ENCODE assay signal across 17 cellular contexts in genomic region chr5:59209758-59210359, GRCh38.
DNase-seq lines count a peak whose midpoint lies in the region; ATAC-seq and TF ChIP-seq lines count a peak whose summit lies in the region.
"Had no signal": no experiment of that assay in that cellular context is flagged by ENCODE, and none has a peak within 500 bp of the region (broad histone marks: within the 10 kb centered on the region; RNA-seq: fewer than 3 reads in every experiment).

No MANE protein-coding gene starts in this region.

- H2BK15ac ChIP-seq in IMR-90 (ENCODE audit: low read depth, low read length), result no peak overlapping the region

- H3K36me3 ChIP-seq in IMR-90 (ENCODE audit: control insufficient read depth, insufficient read depth, low read length), result no peaks in the 10 kb centered on the region

- no peak overlapping the region for H3K23ac ChIP-seq in IMR-90 (ENCODE audit: low read depth, low read length)

- H3K27ac Mint-ChIP-seq in activated T-helper 2 cell treated with anti-CD3 and anti-CD28 coated beads, Interferon-gamma antibody, Interleukin-2, Interleukin-4, amounts not matched to agents 10 μg/mL and 5 μg/mL and 100 μg/mL, durations not matched to agents 14 hours and 24 hours and 36 hours, result no peak overlapping the region
- H3K27ac Mint-ChIP-seq in natural killer cell, result no peak overlapping the region
- H3K27ac Mint-ChIP-seq: activated CD4-positive, alpha-beta memory T cell treated with anti-CD3 and anti-CD28 coated beads, Interleukin-2, amount 10 ng/mL, durations not matched to agents 7 days and 5 days; activated T-cell treated with anti-CD3 and anti-CD28 coated beads, Interleukin-2, amount 50 U/mL, for 72 hours; naive thymus-derived CD8-positive, alpha-beta T cell had no signal

- CTCF ChIA-PET in IMR-90 (lab: Yijun Ruan, JAX), result no interaction called here

- no CpG with 5 or more reads among the region's 3 CpGs for WGBS in IMR-90 (ENCODE audit: extremely low coverage in 2 of 2, insufficient read length in 1 of 2), 2 experiments

- no peak for TF ChIP-seq POLR2A in IMR-90 (IDR thresholded peaks at IDR 0.05; ENCODE audit: low read depth, low read length)

- intact Hi-C loops in IMR-90 (cut with micrococcal nuclease), result no loop called here
- intact Hi-C loops in left ventricle myocardium superior (cut with micrococcal nuclease), result no loop called here
- intact Hi-C loops in activated T-helper 2 cell treated with anti-CD3 and anti-CD28 coated beads, Interferon-gamma antibody, Interleukin-2, Interleukin-4, amounts not matched to agents 10 μg/mL and 5 μg/mL and 100 μg/mL, durations not matched to agents 14 hours and 24 hours and 36 hours (cut with micrococcal nuclease), result loop anchor here (10.0 kb wide), 1 partner anchor 555 kb away; no protein-coding TSS in a partner anchor
- intact Hi-C loops in natural killer cell (cut with micrococcal nuclease), result no loop called here

- H3K14ac ChIP-seq in IMR-90 (replicated peaks; ENCODE audit: low read depth, low read length), result no peak overlapping the region

- TF ChIP-seq CTCF in AG09309 (IDR thresholded peaks at IDR 0.05; ENCODE audit: control insufficient read depth, insufficient read depth, low read depth, low read length, missing control alignments) (no peak), IMR-90 (conservative IDR thresholded peaks at IDR 0.05; ENCODE audit: low read depth, low read length) (no peak), astrocyte of the spinal cord (IDR thresholded peaks at IDR 0.05; ENCODE audit: low read depth, low read length) (no peak), natural killer cell (IDR thresholded peaks at IDR 0.05) (no peak)

- no peak overlapping the region for H2AK9ac ChIP-seq in IMR-90 (replicated peaks; ENCODE audit: low read depth, low read length, poor library complexity)

- no peaks in the 10 kb centered on the region for H3K9me3 ChIP-seq in IMR-90 (ENCODE audit: control insufficient read depth, insufficient read depth, low read length)

- TF ChIP-seq RAD21 in IMR-90 (IDR thresholded peaks at IDR 0.05; ENCODE audit: low read length), result no peak

- H3K4me1 Mint-ChIP-seq in activated T-helper 2 cell treated with anti-CD3 and anti-CD28 coated beads, Interferon-gamma antibody, Interleukin-2, Interleukin-4, amounts not matched to agents 10 μg/mL and 5 μg/mL and 100 μg/mL, durations not matched to agents 14 hours and 24 hours and 36 hours (ENCODE audit: low read depth), result peaks cover 22% of the 10 kb centered on the region
- no peaks in the 10 kb centered on the region for H3K4me1 Mint-ChIP-seq in natural killer cell
- H3K4me1 Mint-ChIP-seq: naive thymus-derived CD8-positive, alpha-beta T cell had no signal

- H3K79me1 ChIP-seq in IMR-90 (ENCODE audit: low read depth in 1 of 2, low read length in 2 of 2), result no peaks in the 10 kb centered on the region

- ATAC-seq in IMR-90 (ENCODE audit: low read depth), result no peak
- ATAC-seq in left ventricle myocardium superior, result peak; percentile 57
- no peak for ATAC-seq in natural killer cell
- ATAC-seq: activated T-cell treated with anti-CD3 and anti-CD28 coated beads, Interleukin-2, amount 50 U/mL, for 72 hours; naive thymus-derived CD8-positive, alpha-beta T cell had no signal

- no peak overlapping the region for H4K91ac ChIP-seq in IMR-90 (ENCODE audit: insufficient read depth, low read depth, low read length)

- BruUV-seq in IMR-90 (replicated peaks; lab: Mats Ljungman, UMichigan), result no TSS peak

- no peaks in the 10 kb centered on the region for H3K36me3 Mint-ChIP-seq in activated T-helper 2 cell treated with anti-CD3 and anti-CD28 coated beads, Interferon-gamma antibody, Interleukin-2, Interleukin-4, amounts not matched to agents 10 μg/mL and 5 μg/mL and 100 μg/mL, durations not matched to agents 14 hours and 24 hours and 36 hours (ENCODE audit: low read depth)
- H3K36me3 Mint-ChIP-seq in natural killer cell, result no peaks in the 10 kb centered on the region
- H3K36me3 Mint-ChIP-seq: naive thymus-derived CD8-positive, alpha-beta T cell had no signal

- H3K9me1 ChIP-seq in IMR-90 (ENCODE audit: insufficient read depth, low read length), result no peaks in the 10 kb centered on the region

- no peak overlapping the region for H2BK5ac ChIP-seq in IMR-90 (ENCODE audit: low read depth, low read length, poor library complexity, severe bottlenecking)

- no peak overlapping the region for H3K18ac ChIP-seq in IMR-90 (ENCODE audit: low read depth, low read length)

- H3K27me3 ChIP-seq in IMR-90 (ENCODE audit: control insufficient read depth, insufficient read depth, low read length), result peaks cover 3% of the 10 kb centered on the region; the same call in 1 of the 2 replicates

- dilution Hi-C loops in IMR-90 (cut with HindIII; ENCODE audit: low sequenced_read_pairs, unreplicated experiment), result no loop called here

- H3K27me3 Mint-ChIP-seq in activated T-helper 2 cell treated with anti-CD3 and anti-CD28 coated beads, Interferon-gamma antibody, Interleukin-2, Interleukin-4, amounts not matched to agents 10 μg/mL and 5 μg/mL and 100 μg/mL, durations not matched to agents 14 hours and 24 hours and 36 hours (ENCODE audit: low read depth), result peaks cover 12% of the 10 kb centered on the region
- H3K27me3 Mint-ChIP-seq in natural killer cell (ENCODE audit: low read depth in 2 of 2), result no peaks in the 10 kb centered on the region

- no peak overlapping the region for H3K4me3 Mint-ChIP-seq in activated T-helper 2 cell treated with anti-CD3 and anti-CD28 coated beads, Interferon-gamma antibody, Interleukin-2, Interleukin-4, amounts not matched to agents 10 μg/mL and 5 μg/mL and 100 μg/mL, durations not matched to agents 14 hours and 24 hours and 36 hours (ENCODE audit: low read depth)
- H3K4me3 Mint-ChIP-seq in natural killer cell, result no peak overlapping the region
- H3K4me3 Mint-ChIP-seq: activated CD4-positive, alpha-beta memory T cell treated with anti-CD3 and anti-CD28 coated beads, Interleukin-2, amount 10 ng/mL, durations not matched to agents 7 days and 5 days; activated T-cell treated with anti-CD3 and anti-CD28 coated beads, Interleukin-2, amount 50 U/mL, for 72 hours; naive thymus-derived CD8-positive, alpha-beta T cell had no signal

- no peak overlapping the region for H3K4ac ChIP-seq in IMR-90 (ENCODE audit: low read depth, low read length)

- H3K27ac ChIP-seq in IMR-90 (ENCODE audit: insufficient read depth, low read length), result no peak overlapping the region
- H3K27ac ChIP-seq: PC-9 had no signal

- H2AK5ac ChIP-seq in IMR-90 (ENCODE audit: low read depth, low read length), result no peak overlapping the region

- POLR2A ChIA-PET in IMR-90 (lab: Charles Lee; ENCODE audit: unreplicated experiment), result no interaction called here

- H4K20me1 ChIP-seq in IMR-90 (ENCODE audit: insufficient read depth, low read length), result no peaks in the 10 kb centered on the region

- DNase-seq in AG09309 (ENCODE audit: low read depth), result peak; percentile 14
- DNase-seq in IMR-90, result peak; percentile 3
- DNase-seq in astrocyte of the spinal cord (ENCODE audit: low read depth, low spot score), result peak; percentile 9
- no peak for DNase-seq in left ventricle myocardium superior
- no peak for DNase-seq in NCI-H1048 (lab: John Stamatoyannopoulos, UW)
- no peak for DNase-seq in OCI-M2 (lab: John Stamatoyannopoulos, UW; ENCODE audit: unreplicated experiment)
- no peak for DNase-seq in activated T-helper 2 cell treated with anti-CD3 and anti-CD28 coated beads, Interferon-gamma antibody, Interleukin-2, Interleukin-4, amounts not matched to agents 10 μg/mL and 5 μg/mL and 100 μg/mL, durations not matched to agents 14 hours and 24 hours and 36 hours (ENCODE audit: low spot score)
- no peak for DNase-seq in natural killer cell
- DNase-seq: activated CD4-positive, alpha-beta memory T cell treated with anti-CD3 and anti-CD28 coated beads, Interleukin-2, amount 10 ng/mL, durations not matched to agents 7 days and 5 days; activated T-cell treated with anti-CD3 and anti-CD28 coated beads, Interleukin-2, amount 50 U/mL, for 72 hours; central memory CD4-positive, alpha-beta T cell; GDM1; head of caudate nucleus; naive thymus-derived CD8-positive, alpha-beta T cell; NCI-H2029; NCI-H524 treated with DMSO at 0.1 percent for 48 hours; PC-9 had no signal

- no peak overlapping the region for H3K9ac ChIP-seq in IMR-90 (ENCODE audit: low read depth, low read length)

- H3K4me3 ChIP-seq in AG09309 (ENCODE audit: control insufficient read depth, low read depth, low read length) (no peak overlapping the region), IMR-90 (ENCODE audit: insufficient read depth, low read depth, low read length) (no peak overlapping the region), astrocyte of the spinal cord (ENCODE audit: low read depth, low read length) (no peak overlapping the region)
- H3K4me3 ChIP-seq: PC-9 had no signal

- no peak overlapping the region for H4K8ac ChIP-seq in IMR-90 (ENCODE audit: low read depth in 2 of 2, low read length in 2 of 2)

- no peaks in the 10 kb centered on the region for H3K4me1 ChIP-seq in IMR-90 (ENCODE audit: control insufficient read depth, insufficient read depth, low read length)

- H2BK120ac ChIP-seq in IMR-90 (ENCODE audit: low read depth, low read length), result no peak overlapping the region

- no peak overlapping the region for H3K56ac ChIP-seq in IMR-90 (ENCODE audit: extremely low read depth, insufficient read depth, low read length)

- no peak overlapping the region for H4K5ac ChIP-seq in IMR-90 (ENCODE audit: low read depth, low read length)

- no peak overlapping the region for H2BK20ac ChIP-seq in IMR-90 (ENCODE audit: low read depth, low read length)

- H2AFZ ChIP-seq in IMR-90 (replicated peaks; ENCODE audit: low read length, poor library complexity), result no peak overlapping the region
- H2AFZ ChIP-seq: PC-9 had no signal

- in situ Hi-C loops in IMR-90 (cut with MboI; ENCODE audit: low sequenced_read_pairs) (no loop called here), astrocyte of the spinal cord (cut with HindIII; ENCODE audit: low sequenced_read_pairs) (no loop called here)

- no peaks in the 10 kb centered on the region for H3K9me3 Mint-ChIP-seq in activated T-helper 2 cell treated with anti-CD3 and anti-CD28 coated beads, Interferon-gamma antibody, Interleukin-2, Interleukin-4, amounts not matched to agents 10 μg/mL and 5 μg/mL and 100 μg/mL, durations not matched to agents 14 hours and 24 hours and 36 hours
- H3K9me3 Mint-ChIP-seq in natural killer cell, result no peaks in the 10 kb centered on the region
- H3K9me3 Mint-ChIP-seq: activated CD4-positive, alpha-beta memory T cell treated with anti-CD3 and anti-CD28 coated beads, Interleukin-2, amount 10 ng/mL, durations not matched to agents 7 days and 5 days; activated T-cell treated with anti-CD3 and anti-CD28 coated beads, Interleukin-2, amount 50 U/mL, for 72 hours; naive thymus-derived CD8-positive, alpha-beta T cell had no signal

- H3K4me2 ChIP-seq in IMR-90 (ENCODE audit: low read depth, low read length), result no peak overlapping the region
- H3K4me2 ChIP-seq: PC-9 had no signal

TF ChIP-seq in IMR-90, 13 proteins besides CTCF, POLR2A, EP300 and RAD21:
- TF ChIP-seq MXI1 (IDR thresholded peaks at IDR 0.05; ENCODE audit: borderline replicate concordance, low read depth, low read length) (no peak), RCOR1 (IDR thresholded peaks at IDR 0.05; ENCODE audit: insufficient replicate concordance, low read length) (no peak)

Comparison
In these comparisons a context has a peak if more than half of its experiments do, and no peak if none do; other contexts are left out.
1. DNase-seq: peak in AG09309 (single experiment), IMR-90 (single experiment) and astrocyte of the spinal cord (single experiment); none in left ventricle myocardium superior (single experiment), NCI-H1048 (single experiment), OCI-M2 (single experiment), activated T-helper 2 cell treated with anti-CD3 and anti-CD28 coated beads, Interferon-gamma antibody, Interleukin-2, Interleukin-4, amounts not matched to agents 10 μg/mL and 5 μg/mL and 100 μg/mL, durations not matched to agents 14 hours and 24 hours and 36 hours (single experiment) and natural killer cell (single experiment).